ENCODE assay signal across 25 cellular contexts in genomic region chr1:78606274-78606673, GRCh38. TPM values are rescaled to one million over a fixed set of nuclear protein-coding genes. Genes with fewer than 3 reads are reported as not detected.
A peak's percentile ranks its signal among the peaks of the same experiment; 100 is the strongest.
DNase-seq lines count a peak whose midpoint lies in the region; ATAC-seq, FAIRE-seq and TF ChIP-seq lines count a peak whose summit lies in the region.
"Had no signal": no experiment of that assay in that cellular context is flagged by ENCODE, and none has a peak within 500 bp of the region (broad histone marks: within the 10 kb centered on the region; RNA-seq: fewer than 3 reads in every experiment).

No MANE protein-coding gene starts in this region.

- peak overlapping the region; percentile 8 for H3K27ac ChIP-seq in muscle layer of duodenum (ENCODE audit: low read length)
- H3K27ac ChIP-seq in smooth muscle cell (ENCODE audit: low read depth): no peak overlapping the region
- no peak overlapping the region for H3K27ac ChIP-seq in effector memory CD4-positive, alpha-beta T cell (ENCODE audit: insufficient read depth, low read length, poor library complexity, severe bottlenecking)
- H3K27ac ChIP-seq: A549; BLaER1 treated with 17β-estradiol and CSF1 and Interleukin-3, amounts not matched to agents 10 nM and 100 nM; GM23248 had no signal

- H3K36me3 ChIP-seq in muscle layer of duodenum (ENCODE audit: control insufficient read depth in 1 of 2, insufficient read depth in 2 of 2, low read length in 2 of 2) (no peaks in the 10 kb centered on the region), smooth muscle cell (ENCODE audit: low read depth) (no peaks in the 10 kb centered on the region)
- no peaks in the 10 kb centered on the region for H3K36me3 ChIP-seq in effector memory CD4-positive, alpha-beta T cell (ENCODE audit: control insufficient read depth, insufficient read depth, low read length)
- H3K36me3 ChIP-seq: BLaER1 treated with 17β-estradiol and CSF1 and Interleukin-3, amounts not matched to agents 10 nM and 100 nM; HAP-1 had no signal

- H3K4me1 Mint-ChIP-seq in central memory CD8-positive, alpha-beta T cell: no peaks in the 10 kb centered on the region
- H3K4me1 Mint-ChIP-seq: IgD-negative memory B cell had no signal

- no peaks in the 10 kb centered on the region for H3K27me3 ChIP-seq in muscle layer of duodenum (ENCODE audit: low read depth, low read length)
- H3K27me3 ChIP-seq in smooth muscle cell (ENCODE audit: low read depth): peaks cover 14% of the 10 kb centered on the region
- H3K27me3 ChIP-seq in effector memory CD4-positive, alpha-beta T cell (replicated peaks; ENCODE audit: control insufficient read depth, insufficient read depth, low read length, poor library complexity, severe bottlenecking): no peaks in the 10 kb centered on the region
- H3K27me3 ChIP-seq: BLaER1 treated with 17β-estradiol and CSF1 and Interleukin-3, amounts not matched to agents 10 nM and 100 nM had no signal

- TF ChIP-seq CTCF in smooth muscle cell (IDR thresholded peaks at IDR 0.05; ENCODE audit: borderline replicate concordance, insufficient read depth, poor library complexity, severe bottlenecking): no peak

- H3K4me1 ChIP-seq in muscle layer of duodenum (ENCODE audit: control insufficient read depth in 1 of 2, insufficient read depth in 2 of 2, low read length in 2 of 2) (peaks cover 0 to 3% of the 10 kb centered on the region in 2 donors), smooth muscle cell (ENCODE audit: low read depth) (no peaks in the 10 kb centered on the region)
- no peaks in the 10 kb centered on the region for H3K4me1 ChIP-seq in effector memory CD4-positive, alpha-beta T cell (ENCODE audit: control insufficient read depth, insufficient read depth, low read length, poor library complexity, severe bottlenecking)
- H3K4me1 ChIP-seq: A549; BLaER1 treated with 17β-estradiol and CSF1 and Interleukin-3, amounts not matched to agents 10 nM and 100 nM; HAP-1 had no signal

- H3K4me3 ChIP-seq in muscle layer of duodenum (ENCODE audit: low read depth in 1 of 2, low read length in 2 of 2) (no peak overlapping the region), smooth muscle cell (no peak overlapping the region)
- H3K4me3 ChIP-seq in effector memory CD4-positive, alpha-beta T cell (ENCODE audit: insufficient read depth, low read depth, low read length, poor library complexity, severe bottlenecking): no peak overlapping the region
- H3K4me3 ChIP-seq: A549; BLaER1 treated with 17β-estradiol and CSF1 and Interleukin-3, amounts not matched to agents 10 nM and 100 nM; GM23248; HAP-1 had no signal

- no peaks in the 10 kb centered on the region for H3K79me2 ChIP-seq in smooth muscle cell (ENCODE audit: low read depth)

- H3K9me3 ChIP-seq in muscle layer of duodenum (ENCODE audit: control insufficient read depth in 1 of 2, low read length in 2 of 2): no peaks in the 10 kb centered on the region
- H3K9me3 ChIP-seq in smooth muscle cell (replicated peaks; ENCODE audit: low read depth): no peaks in the 10 kb centered on the region
- no peaks in the 10 kb centered on the region for H3K9me3 ChIP-seq in effector memory CD4-positive, alpha-beta T cell (ENCODE audit: control insufficient read depth, low read length)
- H3K9me3 ChIP-seq: A549; BLaER1 treated with 17β-estradiol and CSF1 and Interleukin-3, amounts not matched to agents 10 nM and 100 nM; HAP-1 had no signal

- H3K36me3 Mint-ChIP-seq in central memory CD8-positive, alpha-beta T cell (ENCODE audit: insufficient read depth): peaks cover 2% of the 10 kb centered on the region
- H3K36me3 Mint-ChIP-seq: CD8-positive, alpha-beta T cell; IgD-negative memory B cell had no signal

- no peak overlapping the region for H3K4me3 Mint-ChIP-seq in central memory CD8-positive, alpha-beta T cell
- H3K4me3 Mint-ChIP-seq: CD8-positive, alpha-beta T cell; IgD-negative memory B cell had no signal

- intact Hi-C loops in Right ventricle myocardium inferior (cut with DNase I) (no loop called here), left ventricle myocardium superior (cut with micrococcal nuclease) (no loop called here), posterior vena cava (cut with DNase I) (loop anchor here (5.0 kb wide), 2 partner anchors 464 to 1081 kb away; no protein-coding TSS in a partner anchor)

- 61% methylated on average over 2 of the region's 2 CpGs for WGBS in smooth muscle cell (ENCODE audit: low lambda C conversion rate)

- peaks cover 36% of the 10 kb centered on the region for H3K27me3 Mint-ChIP-seq in central memory CD8-positive, alpha-beta T cell
- H3K27me3 Mint-ChIP-seq: IgD-negative memory B cell had no signal

- H4K20me1 ChIP-seq in smooth muscle cell (ENCODE audit: low read depth): no peaks in the 10 kb centered on the region
- H4K20me1 ChIP-seq: BLaER1 treated with 17β-estradiol and CSF1 and Interleukin-3, amounts not matched to agents 10 nM and 100 nM had no signal

- no peaks in the 10 kb centered on the region for H3F3A ChIP-seq in smooth muscle cell (ENCODE audit: low read depth)

- peak overlapping the region; percentile 30 for H3K27ac Mint-ChIP-seq in central memory CD8-positive, alpha-beta T cell (ENCODE audit: low read depth)
- H3K27ac Mint-ChIP-seq: CD8-positive, alpha-beta T cell; IgD-negative memory B cell had no signal

- H3K9me3 Mint-ChIP-seq in central memory CD8-positive, alpha-beta T cell: no peaks in the 10 kb centered on the region
- H3K9me3 Mint-ChIP-seq: CD8-positive, alpha-beta T cell; IgD-negative memory B cell had no signal

- peak; percentile 50 for ATAC-seq in Right ventricle myocardium inferior
- ATAC-seq in left ventricle myocardium superior: no peak
- ATAC-seq in central memory CD8-positive, alpha-beta T cell (replicated peaks; ENCODE audit: extremely low read depth, poor library complexity, severe bottlenecking): no peak
- ATAC-seq: A549; CD8-positive, alpha-beta T cell; Panc1 had no signal

- no peak for FAIRE-seq in GM19239 (lab: Jason Lieb, UNC)
- FAIRE-seq: A549, HTR-8/SVneo had no signal

- H2AFZ ChIP-seq in smooth muscle cell (ENCODE audit: low read depth): peak overlapping the region; percentile 72
- H2AFZ ChIP-seq: GM23248 had no signal

- DNase-seq in Right ventricle myocardium inferior (ENCODE audit: missing footprints) (no peak), left ventricle myocardium superior (no peak), smooth muscle cell (lab: John Stamatoyannopoulos, UW; ENCODE audit: unreplicated experiment) (no peak), posterior vena cava (ENCODE audit: low spot score) (no peak), GM19239 (ENCODE audit: insufficient read length, low spot score) (no peak)
- no peak for DNase-seq in central memory CD8-positive, alpha-beta T cell (ENCODE audit: low spot score in 2 of 2)
- no peak for DNase-seq in effector memory CD4-positive, alpha-beta T cell
- DNase-seq: Calu3; CD8-positive, alpha-beta T cell; GF-D8; GM23248; Kasumi-1; MM.1S; NCI-H1092 treated with DMSO at 0.1 percent for 48 hours; NCI-H146; NCI-H2029 treated with DMSO at 0.1 percent for 48 hours; NCI-H510A; NCI-H774 had no signal

- H3K9ac ChIP-seq in smooth muscle cell (ENCODE audit: low read depth): no peak overlapping the region
- H3K9ac ChIP-seq: BLaER1 treated with 17β-estradiol and CSF1 and Interleukin-3, amounts not matched to agents 10 nM and 100 nM; GM23248 had no signal

- H3K4me2 ChIP-seq in smooth muscle cell: no peak overlapping the region
- H3K4me2 ChIP-seq: A549; BLaER1 treated with 17β-estradiol and CSF1 and Interleukin-3, amounts not matched to agents 10 nM and 100 nM had no signal

RNA-seq across cellular contexts. Expression of gene IFI44L, which starts 14.0 kb away (rescaled TPM):
- total RNA-seq in Right ventricle myocardium inferior (3.6 TPM), left ventricle myocardium superior (6.5 TPM), smooth muscle cell (not detected in 2 replicates), posterior vena cava (10 to 100 TPM in 1 of 2 donors, 1 to 10 TPM in 1; 9.9 to 36.4 TPM)
- polyA plus RNA-seq in smooth muscle cell: not detected in 2 replicates
- total RNA-seq: GM23248 had no signal

RNA-seq across cellular contexts. Expression of gene IFI44, which starts 43.4 kb away (rescaled TPM):
- 10.4 TPM for total RNA-seq in Right ventricle myocardium inferior
- 8.0 TPM for total RNA-seq in left ventricle myocardium superior
- 0.27 TPM in 1 of 2 replicates, not detected in the other for total RNA-seq in smooth muscle cell
- 0.71 TPM in 1 of 2 replicates, not detected in the other for polyA plus RNA-seq in smooth muscle cell
- 10 to 100 TPM; 32.7 to 51.4 TPM for total RNA-seq in posterior vena cava

Comparison
In these comparisons a context has a peak if more than half of its experiments do, and no peak if none do; other contexts are left out.
1. intact Hi-C loops: an anchor here in posterior vena cava (5.0 kb wide); none called in Right ventricle myocardium inferior and left ventricle myocardium superior.